ENCODE assay signal across 1 cellular context in genomic region chr3:143830063-143830462, GRCh38.
TF ChIP-seq lines count a peak whose summit lies in the region.

No MANE protein-coding gene starts in this region.

TF ChIP-seq in WTC11, 78 proteins besides CTCF, POLR2A, EP300 and RAD21 (continued from another document):
- TF ChIP-seq, protein P1, sequence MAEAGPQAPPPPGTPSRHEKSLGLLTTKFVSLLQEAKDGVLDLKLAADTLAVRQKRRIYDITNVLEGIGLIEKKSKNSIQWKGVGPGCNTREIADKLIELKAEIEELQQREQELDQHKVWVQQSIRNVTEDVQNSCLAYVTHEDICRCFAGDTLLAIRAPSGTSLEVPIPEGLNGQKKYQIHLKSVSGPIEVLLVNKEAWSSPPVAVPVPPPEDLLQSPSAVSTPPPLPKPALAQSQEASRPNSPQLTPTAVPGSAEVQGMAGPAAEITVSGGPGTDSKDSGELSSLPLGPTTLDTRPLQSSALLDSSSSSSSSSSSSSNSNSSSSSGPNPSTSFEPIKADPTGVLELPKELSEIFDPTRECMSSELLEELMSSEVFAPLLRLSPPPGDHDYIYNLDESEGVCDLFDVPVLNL (CRISPR knock-in tag; IDR thresholded peaks at IDR 0.05; ENCODE audit: borderline replicate concordance, low read depth), result no peak
- TF ChIP-seq HMGA2 (CRISPR knock-in tag; IDR thresholded peaks at IDR 0.05) (no peak), STAT6 (CRISPR knock-in tag; conservative IDR thresholded peaks at IDR 0.05; ENCODE audit: low read depth) (no peak), NR1H2 (CRISPR knock-in tag; IDR thresholded peaks at IDR 0.05) (no peak), RELA (CRISPR knock-in tag; IDR thresholded peaks at IDR 0.05; ENCODE audit: borderline replicate concordance) (no peak), ATF2 (CRISPR knock-in tag; IDR thresholded peaks at IDR 0.05; ENCODE audit: borderline replicate concordance, low read depth) (no peak), MYBL2 (CRISPR knock-in tag; IDR thresholded peaks at IDR 0.05) (no peak)
- TF ChIP-seq, protein P2, sequence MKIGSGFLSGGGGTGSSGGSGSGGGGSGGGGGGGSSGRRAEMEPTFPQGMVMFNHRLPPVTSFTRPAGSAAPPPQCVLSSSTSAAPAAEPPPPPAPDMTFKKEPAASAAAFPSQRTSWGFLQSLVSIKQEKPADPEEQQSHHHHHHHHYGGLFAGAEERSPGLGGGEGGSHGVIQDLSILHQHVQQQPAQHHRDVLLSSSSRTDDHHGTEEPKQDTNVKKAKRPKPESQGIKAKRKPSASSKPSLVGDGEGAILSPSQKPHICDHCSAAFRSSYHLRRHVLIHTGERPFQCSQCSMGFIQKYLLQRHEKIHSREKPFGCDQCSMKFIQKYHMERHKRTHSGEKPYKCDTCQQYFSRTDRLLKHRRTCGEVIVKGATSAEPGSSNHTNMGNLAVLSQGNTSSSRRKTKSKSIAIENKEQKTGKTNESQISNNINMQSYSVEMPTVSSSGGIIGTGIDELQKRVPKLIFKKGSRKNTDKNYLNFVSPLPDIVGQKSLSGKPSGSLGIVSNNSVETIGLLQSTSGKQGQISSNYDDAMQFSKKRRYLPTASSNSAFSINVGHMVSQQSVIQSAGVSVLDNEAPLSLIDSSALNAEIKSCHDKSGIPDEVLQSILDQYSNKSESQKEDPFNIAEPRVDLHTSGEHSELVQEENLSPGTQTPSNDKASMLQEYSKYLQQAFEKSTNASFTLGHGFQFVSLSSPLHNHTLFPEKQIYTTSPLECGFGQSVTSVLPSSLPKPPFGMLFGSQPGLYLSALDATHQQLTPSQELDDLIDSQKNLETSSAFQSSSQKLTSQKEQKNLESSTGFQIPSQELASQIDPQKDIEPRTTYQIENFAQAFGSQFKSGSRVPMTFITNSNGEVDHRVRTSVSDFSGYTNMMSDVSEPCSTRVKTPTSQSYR (CRISPR knock-in tag; IDR thresholded peaks at IDR 0.05), result no peak
